ENCODE assay signal across 8 cellular contexts in the genomic region with DNA sequence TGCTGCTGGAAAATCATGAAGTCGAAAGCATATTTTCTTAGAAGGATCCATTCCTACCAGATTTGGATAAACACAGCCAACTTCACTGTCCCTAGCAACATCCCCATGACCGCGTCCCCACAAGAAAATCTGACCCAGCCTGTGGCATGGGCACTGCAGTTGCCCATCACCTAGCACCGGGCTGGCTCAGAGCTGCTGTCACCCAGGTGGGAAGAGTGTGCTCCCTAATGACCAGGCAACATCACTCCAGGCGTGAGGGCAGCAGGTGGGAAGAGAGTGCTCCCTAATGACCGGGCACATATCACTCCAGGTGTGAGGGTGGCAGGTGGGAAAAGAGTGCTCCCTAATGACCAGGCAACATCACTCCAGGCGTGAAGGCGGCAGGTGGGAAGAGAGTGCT.
"Had no signal": no experiment of that assay in that cellular context is flagged by ENCODE, and none has a peak within 500 bp of the region (broad histone marks: within the 10 kb centered on the region; RNA-seq: fewer than 3 reads in every experiment).

No MANE protein-coding gene starts in this region.

- H3K36me3 Mint-ChIP-seq: IgD-negative memory B cell had no signal

- H3K4me2 ChIP-seq: GM23338 had no signal

- H3K27me3 Mint-ChIP-seq: IgD-negative memory B cell had no signal

- DNase-seq: H7, HFFc6, KG1 had no signal

- H3K4me1 Mint-ChIP-seq: IgD-negative memory B cell had no signal

- ATAC-seq: GM23338, HCT116 had no signal

- H3K36me3 ChIP-seq: HAP-1 had no signal

- H3K4me3 ChIP-seq: GM23338, HAP-1 had no signal

- H3K9me3 Mint-ChIP-seq: GM23338 had no signal

- H3K4me3 Mint-ChIP-seq: GM23338, HFFc6 had no signal

- H3K9me3 ChIP-seq: HAP-1 had no signal

- FAIRE-seq: HTR-8/SVneo had no signal

- H2AFZ ChIP-seq: GM23338 had no signal

- H3K27ac Mint-ChIP-seq: GM23338, HFFc6, IgD-negative memory B cell had no signal
